Comparison of ENCODE assay signal across 8 cellular contexts in genomic region chr11:64206457-64207246, GRCh38. TPM values are rescaled to one million over a fixed set of nuclear protein-coding genes. Genes with fewer than 3 reads are reported as not detected.
DNase-seq lines count a peak whose midpoint lies in the region; ATAC-seq and TF ChIP-seq lines count a peak whose summit lies in the region.

Gene FERMT3 (plus strand): TSS chr11:64206721. CDS start chr11:64207365, 644 bp downstream.

- H3K27me3 ChIP-seq in NT2/D1 (ENCODE audit: insufficient read depth, insufficient read length), result no peaks in the 10 kb centered on the region
- no peaks in the 10 kb centered on the region for H3K27me3 ChIP-seq in left ventricle myocardium inferior (ENCODE audit: low read depth)

- no peak for DNase-seq in NT2/D1 (ENCODE audit: low read depth, low spot score)
- peak; percentile 30 to 44 for DNase-seq in activated T-helper 1 cell treated with anti-CD3 and anti-CD28 coated beads, Interleukin-2, amount 50 U/mL, for 16 hours (ENCODE audit: low read depth in 1 of 2, low spot score in 1 of 2)
- peak; percentile 72 for DNase-seq in left ventricle myocardium inferior
- DNase-seq in stimulated activated CD4-positive, alpha-beta T cell treated with anti-CD3 and anti-CD28 coated beads, Interleukin-1b, Interleukin-23, amount 100 ng/mL, for 48 hours, result peak; percentile 83
- no peak for DNase-seq in GOT3 (lab: John Stamatoyannopoulos, UW)
- no peak for DNase-seq in HCEC 1CT

- H3K4me1 ChIP-seq in NT2/D1 (ENCODE audit: insufficient read depth, insufficient read length) (peaks cover 23% of the 10 kb centered on the region), left ventricle myocardium inferior (peaks cover 55% of the 10 kb centered on the region)

- H3K4me3 ChIP-seq in NT2/D1 (ENCODE audit: insufficient read length, low read depth) (no peak within 1 kb of the TSS), left ventricle myocardium inferior (peak within 1 kb of the TSS; percentile 58)

- peaks cover 77% of the 10 kb centered on the region for H3K36me3 ChIP-seq in NT2/D1 (ENCODE audit: insufficient read depth, insufficient read length, low read length)
- peaks cover 48% of the 10 kb centered on the region for H3K36me3 ChIP-seq in left ventricle myocardium inferior

- H3K9ac ChIP-seq in NT2/D1 (ENCODE audit: insufficient read length, low read depth), result peak within 1 kb of the TSS; percentile 9

- intact Hi-C loops in left ventricle myocardium inferior (cut with micrococcal nuclease), result loop anchor here (5.0 kb wide), 1 partner anchor 96 kb away; the partner anchor contains the start of gene CATSPERZ

- H3K9me3 ChIP-seq in NT2/D1 (ENCODE audit: insufficient read depth, low read length), result no peaks in the 10 kb centered on the region
- H3K9me3 ChIP-seq in left ventricle myocardium inferior (replicated peaks), result no peaks in the 10 kb centered on the region

- no peak for TF ChIP-seq CTCF in left ventricle myocardium inferior (IDR thresholded peaks at IDR 0.05; ENCODE audit: borderline replicate concordance)

- peak; percentile 27 for ATAC-seq in GM19023 (IDR thresholded peaks at IDR 0.05; ENCODE audit: unreplicated experiment)
- no peak for ATAC-seq in HG02870 (IDR thresholded peaks at IDR 0.05; ENCODE audit: unreplicated experiment)

- peak within 1 kb of the TSS; percentile 88 for H3K27ac ChIP-seq in left ventricle myocardium inferior (replicated peaks)

RNA-seq across cellular contexts. Expression of gene FERMT3, which starts in this region (rescaled TPM):
- total RNA-seq in left ventricle myocardium inferior, result 5.4 TPM

Comparison
In these comparisons a context has a peak if more than half of its experiments do, and no peak if none do; other contexts are left out.
1. DNase-seq: peak in activated T-helper 1 cell treated with anti-CD3 and anti-CD28 coated beads, Interleukin-2, amount 50 U/mL, for 16 hours (2 of 2), left ventricle myocardium inferior (single experiment) and stimulated activated CD4-positive, alpha-beta T cell treated with anti-CD3 and anti-CD28 coated beads, Interleukin-1b, Interleukin-23, amount 100 ng/mL, for 48 hours (single experiment); none in NT2/D1 (single experiment), GOT3 (single experiment) and HCEC 1CT (single experiment).